Comparison of ENCODE assay signal across 16 cellular contexts in the genomic region with DNA sequence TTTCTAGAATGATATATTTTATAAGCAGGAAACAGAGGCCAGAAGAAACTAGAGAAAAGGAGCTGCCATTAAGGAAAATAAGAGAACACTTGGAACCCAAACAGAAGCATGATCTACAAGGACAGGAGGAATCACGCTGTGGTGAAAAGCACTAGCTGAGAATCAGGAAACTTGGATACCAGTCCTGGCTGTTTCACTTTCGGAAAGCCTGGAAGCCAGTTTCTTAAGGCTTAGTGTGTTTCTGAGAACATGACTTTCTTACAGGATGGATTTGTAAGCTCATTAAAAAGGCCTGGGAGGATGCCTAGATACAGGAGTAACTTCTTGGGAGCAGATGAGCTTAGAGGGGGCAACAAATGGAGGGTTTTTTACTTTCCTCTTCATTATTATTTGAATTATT. TPM values are rescaled to one million over a fixed set of nuclear protein-coding genes. Genes with fewer than 3 reads are reported as not detected.
"Had no signal": no experiment of that assay in that cellular context is flagged by ENCODE, and none has a peak within 500 bp of the region (broad histone marks: within the 10 kb centered on the region; RNA-seq: fewer than 3 reads in every experiment).

No MANE protein-coding gene starts in this region.

- H3K4me1 ChIP-seq: psoas muscle had no signal

- ATAC-seq: effector memory CD8-positive, alpha-beta T cell; psoas muscle; stimulated activated memory B cell treated with anti-CD40 and anti-IgM and Interleukin-4, amounts not matched to agents 10 μg/mL and 1 μg/mL and 100 μg/mL, for 72 hours had no signal

- H3K9me3 ChIP-seq: psoas muscle had no signal

- H3K27ac ChIP-seq: psoas muscle had no signal

- H3K4me3 ChIP-seq: psoas muscle had no signal

- DNase-seq: activated CD4-positive, alpha-beta T cell treated with anti-CD3 and anti-CD28 coated beads, Interleukin-2, amount 10 ng/mL, durations not matched to agents 24 days and 14 days; activated CD4-positive, CD25-positive, alpha-beta regulatory T cell; activated naive CD8-positive, alpha-beta T cell treated with anti-CD3 and anti-CD28 coated beads for 36 hours; anterior cingulate cortex; dermis blood vessel endothelial cell; effector memory CD8-positive, alpha-beta T cell; glutamatergic neuron; hypothalamus; psoas muscle; stimulated activated CD4-positive, alpha-beta T cell treated with anti-CD3 and anti-CD28 coated beads, Interleukin-2, amount 100 ng/mL, for 48 hours; trophoblast cell had no signal

RNA-seq across cellular contexts. Expression of a gene that starts 36.9 kb away (rescaled TPM):
- total RNA-seq: activated CD4-positive, alpha-beta T cell treated with anti-CD3 and anti-CD28 coated beads, Interleukin-2, amount 10 ng/mL, durations not matched to agents 24 days and 14 days; activated CD8-positive, alpha-beta memory T cell treated with anti-CD3 and anti-CD28 coated beads for 36 hours; activated naive CD8-positive, alpha-beta T cell treated with anti-CD3 and anti-CD28 coated beads for 36 hours; activated T-helper 1 cell treated with anti-CD3 and anti-CD28 coated beads, Interleukin-12 subunit alpha, Interleukin-12 subunit beta, Interleukin-2, Interleukin-4 antibody, amounts not matched to agents 30 ng/mL and 10 ng/mL and 1 ng/mL, durations not matched to agents 14 hours and 24 hours and 36 hours; myocyte; SK-MEL-5 had no signal
